1 cellular context compared by ENCODE assay signal in the genomic region with DNA sequence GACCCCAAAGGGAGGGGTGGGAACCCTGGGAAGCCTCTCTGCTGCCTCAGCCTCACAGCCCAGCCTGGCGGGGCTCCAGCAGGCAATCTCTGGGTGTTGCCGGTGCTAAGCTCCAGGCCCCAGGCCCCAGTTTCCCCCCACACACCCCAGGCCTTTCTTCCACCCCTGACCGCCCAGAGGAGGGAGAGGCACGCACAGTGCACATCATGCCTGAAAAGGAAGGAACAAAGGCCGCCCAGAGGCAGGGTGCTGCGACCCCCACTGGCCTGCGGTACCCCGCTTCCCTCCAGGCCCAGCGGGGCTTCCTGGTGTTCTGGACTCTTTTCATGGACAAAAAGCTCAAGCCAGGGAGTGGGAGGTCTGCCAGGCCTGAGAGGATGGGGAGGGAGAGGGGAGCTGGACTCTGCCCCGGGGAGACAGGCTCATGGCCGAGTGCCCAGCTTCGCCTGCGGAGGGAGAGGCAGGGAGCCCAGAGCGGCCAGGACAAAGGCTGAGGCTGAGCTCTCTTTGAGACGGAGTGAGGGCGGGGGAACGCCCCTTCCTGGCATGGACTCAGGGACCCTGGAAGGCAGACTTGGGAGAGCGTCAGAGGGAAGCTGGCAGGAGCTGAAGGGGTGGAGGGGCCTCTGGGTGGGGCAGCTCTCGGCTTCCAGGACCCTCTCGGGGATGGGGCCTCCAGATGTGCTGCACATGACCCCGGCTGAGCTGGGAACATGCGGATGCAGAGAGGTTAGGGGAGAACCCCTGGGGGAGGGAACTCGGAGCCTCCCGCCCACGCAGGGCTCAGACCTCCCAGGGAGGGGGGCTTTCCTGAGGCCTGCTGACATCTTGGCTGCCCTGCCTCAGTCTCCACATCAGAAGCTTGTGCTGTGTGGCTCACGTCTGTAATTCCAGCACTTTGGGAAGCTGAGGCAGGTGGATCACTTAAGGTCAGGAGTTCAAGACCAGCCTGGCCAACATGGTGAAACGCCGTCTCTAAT.
TF ChIP-seq lines count a peak whose summit lies in the region.

No MANE protein-coding gene starts in this region.

TF ChIP-seq in HepG2, 621 proteins besides CTCF, POLR2A, EP300 and RAD21 (continued from another document and continues in another):
- TF ChIP-seq, protein P1, sequence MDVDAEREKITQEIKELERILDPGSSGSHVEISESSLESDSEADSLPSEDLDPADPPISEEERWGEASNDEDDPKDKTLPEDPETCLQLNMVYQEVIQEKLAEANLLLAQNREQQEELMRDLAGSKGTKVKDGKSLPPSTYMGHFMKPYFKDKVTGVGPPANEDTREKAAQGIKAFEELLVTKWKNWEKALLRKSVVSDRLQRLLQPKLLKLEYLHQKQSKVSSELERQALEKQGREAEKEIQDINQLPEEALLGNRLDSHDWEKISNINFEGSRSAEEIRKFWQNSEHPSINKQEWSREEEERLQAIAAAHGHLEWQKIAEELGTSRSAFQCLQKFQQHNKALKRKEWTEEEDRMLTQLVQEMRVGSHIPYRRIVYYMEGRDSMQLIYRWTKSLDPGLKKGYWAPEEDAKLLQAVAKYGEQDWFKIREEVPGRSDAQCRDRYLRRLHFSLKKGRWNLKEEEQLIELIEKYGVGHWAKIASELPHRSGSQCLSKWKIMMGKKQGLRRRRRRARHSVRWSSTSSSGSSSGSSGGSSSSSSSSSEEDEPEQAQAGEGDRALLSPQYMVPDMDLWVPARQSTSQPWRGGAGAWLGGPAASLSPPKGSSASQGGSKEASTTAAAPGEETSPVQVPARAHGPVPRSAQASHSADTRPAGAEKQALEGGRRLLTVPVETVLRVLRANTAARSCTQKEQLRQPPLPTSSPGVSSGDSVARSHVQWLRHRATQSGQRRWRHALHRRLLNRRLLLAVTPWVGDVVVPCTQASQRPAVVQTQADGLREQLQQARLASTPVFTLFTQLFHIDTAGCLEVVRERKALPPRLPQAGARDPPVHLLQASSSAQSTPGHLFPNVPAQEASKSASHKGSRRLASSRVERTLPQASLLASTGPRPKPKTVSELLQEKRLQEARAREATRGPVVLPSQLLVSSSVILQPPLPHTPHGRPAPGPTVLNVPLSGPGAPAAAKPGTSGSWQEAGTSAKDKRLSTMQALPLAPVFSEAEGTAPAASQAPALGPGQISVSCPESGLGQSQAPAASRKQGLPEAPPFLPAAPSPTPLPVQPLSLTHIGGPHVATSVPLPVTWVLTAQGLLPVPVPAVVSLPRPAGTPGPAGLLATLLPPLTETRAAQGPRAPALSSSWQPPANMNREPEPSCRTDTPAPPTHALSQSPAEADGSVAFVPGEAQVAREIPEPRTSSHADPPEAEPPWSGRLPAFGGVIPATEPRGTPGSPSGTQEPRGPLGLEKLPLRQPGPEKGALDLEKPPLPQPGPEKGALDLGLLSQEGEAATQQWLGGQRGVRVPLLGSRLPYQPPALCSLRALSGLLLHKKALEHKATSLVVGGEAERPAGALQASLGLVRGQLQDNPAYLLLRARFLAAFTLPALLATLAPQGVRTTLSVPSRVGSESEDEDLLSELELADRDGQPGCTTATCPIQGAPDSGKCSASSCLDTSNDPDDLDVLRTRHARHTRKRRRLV (CRISPR knock-in tag; IDR thresholded peaks at IDR 0.05) = peak; percentile 85; the same call in 1 of the 2 replicates
- TF ChIP-seq TP53 (CRISPR knock-in tag; conservative IDR thresholded peaks at IDR 0.05) (no peak), KDM5A (IDR thresholded peaks at IDR 0.05; ENCODE audit: borderline replicate concordance, low read length) (no peak), KDM4B (CRISPR knock-in tag; IDR thresholded peaks at IDR 0.05) (no peak), REL (CRISPR knock-in tag; conservative IDR thresholded peaks at IDR 0.05) (0 out of 2 replicates have a peak, but pooled peaks have one; percentile 22), ZNF543 (CRISPR knock-in tag; IDR thresholded peaks at IDR 0.05) (no peak), DPF2 (CRISPR knock-in tag; IDR thresholded peaks at IDR 0.05; ENCODE audit: borderline replicate concordance, low read depth) (peak; percentile 53; the same call in 1 of the 2 replicates), MATR3 (CRISPR knock-in tag; IDR thresholded peaks at IDR 0.05) (no peak), ZNF451 (CRISPR knock-in tag; IDR thresholded peaks at IDR 0.05) (0 out of 2 replicates have a peak, but pooled peaks have one; percentile 28), HOXA7 (CRISPR knock-in tag; IDR thresholded peaks at IDR 0.05) (no peak), ZBTB21 (CRISPR knock-in tag; IDR thresholded peaks at IDR 0.05) (no peak), HOXA5 (CRISPR knock-in tag; IDR thresholded peaks at IDR 0.05) (0 out of 2 replicates have a peak, but pooled peaks have one; percentile 35), HIVEP1 (CRISPR knock-in tag; IDR thresholded peaks at IDR 0.05) (peak; percentile 35; the same call in 1 of the 2 replicates), KLF15 (CRISPR knock-in tag; IDR thresholded peaks at IDR 0.05; ENCODE audit: borderline replicate concordance) (no peak), ZSCAN22 (CRISPR knock-in tag; IDR thresholded peaks at IDR 0.05) (no peak), EHMT2 (IDR thresholded peaks at IDR 0.05; ENCODE audit: borderline replicate concordance, low read depth, low read length) (no peak), ADNP (CRISPR knock-in tag; IDR thresholded peaks at IDR 0.05) (no peak), ZNF468 (CRISPR knock-in tag; IDR thresholded peaks at IDR 0.05) (no peak), SOX6 (IDR thresholded peaks at IDR 0.05) (no peak), SOX6 (CRISPR knock-in tag; IDR thresholded peaks at IDR 0.05) (peak; percentile 83), ZNF616 (CRISPR knock-in tag; IDR thresholded peaks at IDR 0.05; ENCODE audit: low read depth) (no peak), TCF12 (IDR thresholded peaks at IDR 0.05) (no peak), TCF12 (CRISPR knock-in tag; IDR thresholded peaks at IDR 0.05) (0 out of 2 replicates have a peak, but pooled peaks have one; percentile 81), TEAD2 (CRISPR knock-in tag; IDR thresholded peaks at IDR 0.05) (no peak), TAF15 (IDR thresholded peaks at IDR 0.05; ENCODE audit: low read depth, low read length, poor library complexity, severe bottlenecking) (no peak), ZNF773 (CRISPR knock-in tag; IDR thresholded peaks at IDR 0.05; ENCODE audit: borderline replicate concordance) (no peak; the same call in 1 of the 2 replicates), JUND (CRISPR knock-in tag; IDR thresholded peaks at IDR 0.05) (no peak), NFYC (CRISPR knock-in tag; IDR thresholded peaks at IDR 0.05) (no peak), MTF1 (CRISPR knock-in tag; IDR thresholded peaks at IDR 0.05) (no peak), ZBTB38 (CRISPR knock-in tag; IDR thresholded peaks at IDR 0.05) (peak; percentile 40), NFIB (CRISPR knock-in tag; IDR thresholded peaks at IDR 0.05; ENCODE audit: borderline replicate concordance) (no peak), CHD4 (IDR thresholded peaks at IDR 0.05; ENCODE audit: borderline replicate concordance, low read length) (no peak), ATRX (CRISPR knock-in tag; IDR thresholded peaks at IDR 0.05; ENCODE audit: borderline replicate concordance) (no peak)
- TF ChIP-seq, protein P2, sequence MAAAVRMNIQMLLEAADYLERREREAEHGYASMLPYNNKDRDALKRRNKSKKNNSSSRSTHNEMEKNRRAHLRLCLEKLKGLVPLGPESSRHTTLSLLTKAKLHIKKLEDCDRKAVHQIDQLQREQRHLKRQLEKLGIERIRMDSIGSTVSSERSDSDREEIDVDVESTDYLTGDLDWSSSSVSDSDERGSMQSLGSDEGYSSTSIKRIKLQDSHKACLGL (CRISPR knock-in tag; IDR thresholded peaks at IDR 0.05) = no peak; the same call in 1 of the 2 replicates
- TF ChIP-seq, protein P3, sequence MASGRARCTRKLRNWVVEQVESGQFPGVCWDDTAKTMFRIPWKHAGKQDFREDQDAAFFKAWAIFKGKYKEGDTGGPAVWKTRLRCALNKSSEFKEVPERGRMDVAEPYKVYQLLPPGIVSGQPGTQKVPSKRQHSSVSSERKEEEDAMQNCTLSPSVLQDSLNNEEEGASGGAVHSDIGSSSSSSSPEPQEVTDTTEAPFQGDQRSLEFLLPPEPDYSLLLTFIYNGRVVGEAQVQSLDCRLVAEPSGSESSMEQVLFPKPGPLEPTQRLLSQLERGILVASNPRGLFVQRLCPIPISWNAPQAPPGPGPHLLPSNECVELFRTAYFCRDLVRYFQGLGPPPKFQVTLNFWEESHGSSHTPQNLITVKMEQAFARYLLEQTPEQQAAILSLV (CRISPR knock-in tag; IDR thresholded peaks at IDR 0.05; ENCODE audit: borderline replicate concordance) = 0 out of 2 replicates have a peak, but pooled peaks have one; percentile 29
- TF ChIP-seq, protein P4, sequence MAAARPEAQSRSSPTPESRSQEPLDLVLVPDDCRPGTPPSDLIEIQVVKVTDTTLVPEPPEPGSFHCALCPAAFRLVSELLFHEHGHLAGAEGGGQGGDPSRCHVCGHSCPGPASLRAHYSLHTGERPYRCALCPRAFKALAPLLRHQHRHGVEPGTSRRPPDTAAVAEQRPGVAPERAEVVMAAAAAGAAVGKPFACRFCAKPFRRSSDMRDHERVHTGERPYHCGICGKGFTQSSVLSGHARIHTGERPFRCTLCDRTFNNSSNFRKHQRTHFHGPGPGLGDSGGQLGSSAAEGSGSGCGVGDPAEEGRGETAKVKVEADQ (CRISPR knock-in tag; IDR thresholded peaks at IDR 0.05; ENCODE audit: borderline replicate concordance) = no peak
- TF ChIP-seq, protein P5, sequence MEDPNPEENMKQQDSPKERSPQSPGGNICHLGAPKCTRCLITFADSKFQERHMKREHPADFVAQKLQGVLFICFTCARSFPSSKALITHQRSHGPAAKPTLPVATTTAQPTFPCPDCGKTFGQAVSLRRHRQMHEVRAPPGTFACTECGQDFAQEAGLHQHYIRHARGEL (CRISPR knock-in tag; IDR thresholded peaks at IDR 0.05) = 0 out of 2 replicates have a peak, but pooled peaks have one; percentile 10
- TF ChIP-seq, protein P6, sequence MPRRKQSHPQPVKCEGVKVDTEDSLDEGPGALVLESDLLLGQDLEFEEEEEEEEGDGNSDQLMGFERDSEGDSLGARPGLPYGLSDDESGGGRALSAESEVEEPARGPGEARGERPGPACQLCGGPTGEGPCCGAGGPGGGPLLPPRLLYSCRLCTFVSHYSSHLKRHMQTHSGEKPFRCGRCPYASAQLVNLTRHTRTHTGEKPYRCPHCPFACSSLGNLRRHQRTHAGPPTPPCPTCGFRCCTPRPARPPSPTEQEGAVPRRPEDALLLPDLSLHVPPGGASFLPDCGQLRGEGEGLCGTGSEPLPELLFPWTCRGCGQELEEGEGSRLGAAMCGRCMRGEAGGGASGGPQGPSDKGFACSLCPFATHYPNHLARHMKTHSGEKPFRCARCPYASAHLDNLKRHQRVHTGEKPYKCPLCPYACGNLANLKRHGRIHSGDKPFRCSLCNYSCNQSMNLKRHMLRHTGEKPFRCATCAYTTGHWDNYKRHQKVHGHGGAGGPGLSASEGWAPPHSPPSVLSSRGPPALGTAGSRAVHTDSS (CRISPR knock-in tag; conservative IDR thresholded peaks at IDR 0.05) = no peak
- TF ChIP-seq, protein P7, sequence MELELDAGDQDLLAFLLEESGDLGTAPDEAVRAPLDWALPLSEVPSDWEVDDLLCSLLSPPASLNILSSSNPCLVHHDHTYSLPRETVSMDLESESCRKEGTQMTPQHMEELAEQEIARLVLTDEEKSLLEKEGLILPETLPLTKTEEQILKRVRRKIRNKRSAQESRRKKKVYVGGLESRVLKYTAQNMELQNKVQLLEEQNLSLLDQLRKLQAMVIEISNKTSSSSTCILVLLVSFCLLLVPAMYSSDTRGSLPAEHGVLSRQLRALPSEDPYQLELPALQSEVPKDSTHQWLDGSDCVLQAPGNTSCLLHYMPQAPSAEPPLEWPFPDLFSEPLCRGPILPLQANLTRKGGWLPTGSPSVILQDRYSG (CRISPR knock-in tag; IDR thresholded peaks at IDR 0.05) = no peak
- TF ChIP-seq, protein P8, sequence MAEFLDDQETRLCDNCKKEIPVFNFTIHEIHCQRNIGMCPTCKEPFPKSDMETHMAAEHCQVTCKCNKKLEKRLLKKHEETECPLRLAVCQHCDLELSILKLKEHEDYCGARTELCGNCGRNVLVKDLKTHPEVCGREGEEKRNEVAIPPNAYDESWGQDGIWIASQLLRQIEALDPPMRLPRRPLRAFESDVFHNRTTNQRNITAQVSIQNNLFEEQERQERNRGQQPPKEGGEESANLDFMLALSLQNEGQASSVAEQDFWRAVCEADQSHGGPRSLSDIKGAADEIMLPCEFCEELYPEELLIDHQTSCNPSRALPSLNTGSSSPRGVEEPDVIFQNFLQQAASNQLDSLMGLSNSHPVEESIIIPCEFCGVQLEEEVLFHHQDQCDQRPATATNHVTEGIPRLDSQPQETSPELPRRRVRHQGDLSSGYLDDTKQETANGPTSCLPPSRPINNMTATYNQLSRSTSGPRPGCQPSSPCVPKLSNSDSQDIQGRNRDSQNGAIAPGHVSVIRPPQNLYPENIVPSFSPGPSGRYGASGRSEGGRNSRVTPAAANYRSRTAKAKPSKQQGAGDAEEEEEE (CRISPR knock-in tag; IDR thresholded peaks at IDR 0.05; ENCODE audit: borderline replicate concordance) = no peak
- TF ChIP-seq, protein P9, sequence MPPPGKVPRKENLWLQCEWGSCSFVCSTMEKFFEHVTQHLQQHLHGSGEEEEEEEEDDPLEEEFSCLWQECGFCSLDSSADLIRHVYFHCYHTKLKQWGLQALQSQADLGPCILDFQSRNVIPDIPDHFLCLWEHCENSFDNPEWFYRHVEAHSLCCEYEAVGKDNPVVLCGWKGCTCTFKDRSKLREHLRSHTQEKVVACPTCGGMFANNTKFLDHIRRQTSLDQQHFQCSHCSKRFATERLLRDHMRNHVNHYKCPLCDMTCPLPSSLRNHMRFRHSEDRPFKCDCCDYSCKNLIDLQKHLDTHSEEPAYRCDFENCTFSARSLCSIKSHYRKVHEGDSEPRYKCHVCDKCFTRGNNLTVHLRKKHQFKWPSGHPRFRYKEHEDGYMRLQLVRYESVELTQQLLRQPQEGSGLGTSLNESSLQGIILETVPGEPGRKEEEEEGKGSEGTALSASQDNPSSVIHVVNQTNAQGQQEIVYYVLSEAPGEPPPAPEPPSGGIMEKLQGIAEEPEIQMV (CRISPR knock-in tag; IDR thresholded peaks at IDR 0.05; ENCODE audit: low read depth) = no peak
- TF ChIP-seq, protein P10, sequence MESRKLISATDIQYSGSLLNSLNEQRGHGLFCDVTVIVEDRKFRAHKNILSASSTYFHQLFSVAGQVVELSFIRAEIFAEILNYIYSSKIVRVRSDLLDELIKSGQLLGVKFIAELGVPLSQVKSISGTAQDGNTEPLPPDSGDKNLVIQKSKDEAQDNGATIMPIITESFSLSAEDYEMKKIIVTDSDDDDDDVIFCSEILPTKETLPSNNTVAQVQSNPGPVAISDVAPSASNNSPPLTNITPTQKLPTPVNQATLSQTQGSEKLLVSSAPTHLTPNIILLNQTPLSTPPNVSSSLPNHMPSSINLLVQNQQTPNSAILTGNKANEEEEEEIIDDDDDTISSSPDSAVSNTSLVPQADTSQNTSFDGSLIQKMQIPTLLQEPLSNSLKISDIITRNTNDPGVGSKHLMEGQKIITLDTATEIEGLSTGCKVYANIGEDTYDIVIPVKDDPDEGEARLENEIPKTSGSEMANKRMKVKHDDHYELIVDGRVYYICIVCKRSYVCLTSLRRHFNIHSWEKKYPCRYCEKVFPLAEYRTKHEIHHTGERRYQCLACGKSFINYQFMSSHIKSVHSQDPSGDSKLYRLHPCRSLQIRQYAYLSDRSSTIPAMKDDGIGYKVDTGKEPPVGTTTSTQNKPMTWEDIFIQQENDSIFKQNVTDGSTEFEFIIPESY (CRISPR knock-in tag; IDR thresholded peaks at IDR 0.05) = no peak; the same call in 1 of the 2 replicates
